ENCODE assay signal across 2 cellular contexts in genomic region chr11:79013509-79013908, GRCh38.
TF ChIP-seq lines count a peak whose summit lies in the region.

No MANE protein-coding gene starts in this region.

TF ChIP-seq in IMR-90, 13 proteins besides CTCF, POLR2A, EP300 and RAD21:
- no peak for TF ChIP-seq CEBPB (IDR thresholded peaks at IDR 0.05; ENCODE audit: low read depth, low read length)
- TF ChIP-seq BHLHE40 (IDR thresholded peaks at IDR 0.05; ENCODE audit: low read depth, low read length): no peak
- no peak for TF ChIP-seq NFE2L2 (IDR thresholded peaks at IDR 0.05; ENCODE audit: low read depth, low read length)
- TF ChIP-seq, protein P1, sequence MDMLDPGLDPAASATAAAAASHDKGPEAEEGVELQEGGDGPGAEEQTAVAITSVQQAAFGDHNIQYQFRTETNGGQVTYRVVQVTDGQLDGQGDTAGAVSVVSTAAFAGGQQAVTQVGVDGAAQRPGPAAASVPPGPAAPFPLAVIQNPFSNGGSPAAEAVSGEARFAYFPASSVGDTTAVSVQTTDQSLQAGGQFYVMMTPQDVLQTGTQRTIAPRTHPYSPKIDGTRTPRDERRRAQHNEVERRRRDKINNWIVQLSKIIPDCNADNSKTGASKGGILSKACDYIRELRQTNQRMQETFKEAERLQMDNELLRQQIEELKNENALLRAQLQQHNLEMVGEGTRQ (IDR thresholded peaks at IDR 0.05; ENCODE audit: low read depth, low read length): no peak
- no peak for TF ChIP-seq RFX5 (IDR thresholded peaks at IDR 0.05; ENCODE audit: low read depth, low read length)
- TF ChIP-seq, protein P2, sequence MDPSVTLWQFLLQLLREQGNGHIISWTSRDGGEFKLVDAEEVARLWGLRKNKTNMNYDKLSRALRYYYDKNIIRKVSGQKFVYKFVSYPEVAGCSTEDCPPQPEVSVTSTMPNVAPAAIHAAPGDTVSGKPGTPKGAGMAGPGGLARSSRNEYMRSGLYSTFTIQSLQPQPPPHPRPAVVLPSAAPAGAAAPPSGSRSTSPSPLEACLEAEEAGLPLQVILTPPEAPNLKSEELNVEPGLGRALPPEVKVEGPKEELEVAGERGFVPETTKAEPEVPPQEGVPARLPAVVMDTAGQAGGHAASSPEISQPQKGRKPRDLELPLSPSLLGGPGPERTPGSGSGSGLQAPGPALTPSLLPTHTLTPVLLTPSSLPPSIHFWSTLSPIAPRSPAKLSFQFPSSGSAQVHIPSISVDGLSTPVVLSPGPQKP (IDR thresholded peaks at IDR 0.05; ENCODE audit: borderline replicate concordance, low read depth, low read length): no peak
- TF ChIP-seq SMC3 (IDR thresholded peaks at IDR 0.05; ENCODE audit: low read depth, low read length): no peak
- TF ChIP-seq MAFK (IDR thresholded peaks at IDR 0.05; ENCODE audit: low read depth, low read length): no peak
- TF ChIP-seq RCOR1 (IDR thresholded peaks at IDR 0.05; ENCODE audit: insufficient replicate concordance, low read length): no peak
- no peak for TF ChIP-seq MAZ (IDR thresholded peaks at IDR 0.05; ENCODE audit: borderline replicate concordance, low read depth, low read length)
- no peak for TF ChIP-seq FOS (IDR thresholded peaks at IDR 0.05; ENCODE audit: low read depth, low read length)
- TF ChIP-seq CHD1 (IDR thresholded peaks at IDR 0.05; ENCODE audit: low read depth, low read length): no peak
- TF ChIP-seq MXI1 (IDR thresholded peaks at IDR 0.05; ENCODE audit: borderline replicate concordance, low read depth, low read length): no peak

TF ChIP-seq in endothelial cell of umbilical vein, 7 proteins besides CTCF, POLR2A, EP300 and RAD21:
- no peak for TF ChIP-seq EZH2 (IDR thresholded peaks at IDR 0.05; ENCODE audit: borderline replicate concordance, low read depth, low read length, severe bottlenecking)
- TF ChIP-seq FOS (IDR thresholded peaks at IDR 0.05; ENCODE audit: borderline replicate concordance, insufficient read depth, low read length): peak; percentile 20
TF ChIP-seq in endothelial cell of umbilical vein: peak in this region for 1.
